ENCODE assay signal across 9 cellular contexts in genomic region chr9:21560281-21560745, GRCh38.
DNase-seq lines count a peak whose midpoint lies in the region; ATAC-seq and TF ChIP-seq lines count a peak whose summit lies in the region.
"Had no signal": no experiment of that assay in that cellular context is flagged by ENCODE, and none has a peak within 500 bp of the region (broad histone marks: within the 10 kb centered on the region; RNA-seq: fewer than 3 reads in every experiment).

No MANE protein-coding gene starts in this region.

- no peaks in the 10 kb centered on the region for H3K36me3 Mint-ChIP-seq in stimulated activated naive CD8-positive, alpha-beta T cell treated with anti-CD3 and anti-CD28 coated beads, Interleukin-15, Interleukin-2, amounts not matched to agents 100 ng/mL and 50 ng/mL, for 24 hours (ENCODE audit: low read depth)
- peaks cover 3% of the 10 kb centered on the region for H3K36me3 Mint-ChIP-seq in chondrocyte (ENCODE audit: low read depth)

- intact Hi-C loops in A673 (cut with micrococcal nuclease; ENCODE audit: unreplicated experiment) = no loop called here

- H3K4me3 ChIP-seq in muscle layer of duodenum (ENCODE audit: low read depth in 1 of 2, low read length in 2 of 2) (peak overlapping the region; percentile 48 to 70), A673 (ENCODE audit: low read depth, low read length, poor library complexity, severe bottlenecking) (no peak overlapping the region)

- peak overlapping the region; percentile 78 for H3K4me3 Mint-ChIP-seq in stimulated activated naive CD8-positive, alpha-beta T cell treated with anti-CD3 and anti-CD28 coated beads, Interleukin-15, Interleukin-2, amounts not matched to agents 100 ng/mL and 50 ng/mL, for 24 hours
- H3K4me3 Mint-ChIP-seq in chondrocyte (ENCODE audit: unreplicated experiment) = peak overlapping the region; percentile 56

- H3K9me3 ChIP-seq in muscle layer of duodenum (ENCODE audit: control insufficient read depth in 1 of 2, low read length in 2 of 2) (no peaks in the 10 kb centered on the region), A673 (ENCODE audit: low read depth, low read length, poor library complexity, severe bottlenecking) (no peaks in the 10 kb centered on the region)

- H3K27ac ChIP-seq in muscle layer of duodenum (ENCODE audit: low read length) (no peak overlapping the region), A673 (ENCODE audit: low read depth, low read length, poor library complexity, severe bottlenecking) (no peak overlapping the region)

- no TSS peak for BruUV-seq in A673 (replicated peaks; lab: Mats Ljungman, UMichigan)

- no peak for ATAC-seq in stimulated activated naive CD8-positive, alpha-beta T cell treated with anti-CD3 and anti-CD28 coated beads, Interleukin-15, Interleukin-2, amounts not matched to agents 100 U/mL and 50 U/mL, for 24 hours
- ATAC-seq in GM21723 (IDR thresholded peaks at IDR 0.05; ENCODE audit: unreplicated experiment) = no peak

- POLR2A ChIA-PET in A673 (lab: Charles Lee; ENCODE audit: low non-redundant PET) = no interaction called here

- peaks cover 49% of the 10 kb centered on the region for H3K27me3 Mint-ChIP-seq in stimulated activated naive CD8-positive, alpha-beta T cell treated with anti-CD3 and anti-CD28 coated beads, Interleukin-15, Interleukin-2, amounts not matched to agents 100 ng/mL and 50 ng/mL, for 24 hours
- H3K27me3 Mint-ChIP-seq in chondrocyte (ENCODE audit: low read depth) = peaks cover 61% of the 10 kb centered on the region

- H3K4me1 Mint-ChIP-seq in stimulated activated naive CD8-positive, alpha-beta T cell treated with anti-CD3 and anti-CD28 coated beads, Interleukin-15, Interleukin-2, amounts not matched to agents 100 ng/mL and 50 ng/mL, for 24 hours (ENCODE audit: low read depth) = peaks cover 41% of the 10 kb centered on the region
- H3K4me1 Mint-ChIP-seq in chondrocyte (ENCODE audit: low read depth) = peaks cover 12% of the 10 kb centered on the region

- H3K9me3 Mint-ChIP-seq in stimulated activated naive CD8-positive, alpha-beta T cell treated with anti-CD3 and anti-CD28 coated beads, Interleukin-15, Interleukin-2, amounts not matched to agents 100 ng/mL and 50 ng/mL, for 24 hours = no peaks in the 10 kb centered on the region
- no peaks in the 10 kb centered on the region for H3K9me3 Mint-ChIP-seq in chondrocyte (ENCODE audit: low read depth)

- H3K4me1 ChIP-seq in muscle layer of duodenum (ENCODE audit: control insufficient read depth in 1 of 2, insufficient read depth in 2 of 2, low read length in 2 of 2) = peaks cover 0 to 15% of the 10 kb centered on the region in 2 donors
- no peaks in the 10 kb centered on the region for H3K4me1 ChIP-seq in A673 (ENCODE audit: insufficient read depth, low read length, poor library complexity, severe bottlenecking)

- H3K27me3 ChIP-seq in muscle layer of duodenum (ENCODE audit: low read depth, low read length) (peaks cover 29% of the 10 kb centered on the region), A673 (replicated peaks; ENCODE audit: insufficient read depth, low read depth, low read length, poor library complexity) (peaks cover 88% of the 10 kb centered on the region)

- CTCF ChIA-PET in A673 (lab: Charles Lee) = no interaction called here

- H3K36me3 ChIP-seq in muscle layer of duodenum (ENCODE audit: control insufficient read depth in 1 of 2, insufficient read depth in 2 of 2, low read length in 2 of 2) (no peaks in the 10 kb centered on the region), A673 (ENCODE audit: insufficient read depth, low read length, poor library complexity, severe bottlenecking) (no peaks in the 10 kb centered on the region)

- TF ChIP-seq CTCF in chondrocyte (IDR thresholded peaks at IDR 0.05) (no peak), A673 (conservative IDR thresholded peaks at IDR 0.05; ENCODE audit: low read depth, low read length) (no peak)

- no peak for DNase-seq in stimulated activated naive CD8-positive, alpha-beta T cell treated with anti-CD3 and anti-CD28 coated beads, Interleukin-15, Interleukin-2, amounts not matched to agents 100 U/mL and 50 U/mL, for 24 hours
- DNase-seq in chondrocyte (ENCODE audit: low spot score) = no peak
- DNase-seq in NCI-H345 (lab: John Stamatoyannopoulos, UW) = no peak
- no peak for DNase-seq in stimulated activated CD4-positive, alpha-beta T cell treated with anti-CD3 and anti-CD28 coated beads, Interleukin-4, amount 100 ng/mL, for 24 hours
- DNase-seq in A673 (ENCODE audit: low spot score) = no peak
- DNase-seq: DND-41 had no signal

- H3K27ac Mint-ChIP-seq in stimulated activated naive CD8-positive, alpha-beta T cell treated with anti-CD3 and anti-CD28 coated beads, Interleukin-15, Interleukin-2, amounts not matched to agents 100 ng/mL and 50 ng/mL, for 24 hours = no peak overlapping the region
- H3K27ac Mint-ChIP-seq in chondrocyte (ENCODE audit: unreplicated experiment) = no peak overlapping the region
